Comparison of ENCODE assay signal across 9 cellular contexts in the genomic region with DNA sequence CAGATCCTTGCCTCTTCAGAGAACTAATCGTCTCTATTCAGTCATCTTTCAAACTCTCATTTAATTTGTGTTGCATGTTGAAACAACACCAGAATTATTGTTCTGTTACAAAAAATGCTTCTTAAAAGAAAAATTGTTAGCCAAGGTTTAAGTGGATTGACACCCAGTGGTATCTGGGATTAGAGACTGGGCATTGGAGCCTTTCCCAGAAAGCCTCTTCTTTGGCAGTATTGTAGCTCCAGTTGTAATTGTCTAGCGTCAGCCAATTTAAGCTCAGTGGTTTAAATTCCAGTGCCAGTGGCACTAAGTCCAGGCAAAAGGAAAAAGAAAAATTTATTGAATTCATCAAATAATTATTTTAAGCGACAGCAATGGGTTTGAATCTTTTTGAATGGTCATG. TPM values are rescaled to one million over a fixed set of nuclear protein-coding genes. Genes with fewer than 3 reads are reported as not detected.
DNase-seq lines count a peak whose midpoint lies in the region; ATAC-seq, FAIRE-seq and TF ChIP-seq lines count a peak whose summit lies in the region.
"Had no signal": no experiment of that assay in that cellular context is flagged by ENCODE, and none has a peak within 500 bp of the region (broad histone marks: within the 10 kb centered on the region; RNA-seq: fewer than 3 reads in every experiment).

No MANE protein-coding gene starts in this region.

- H3K9me3 ChIP-seq in breast epithelium (no peaks in the 10 kb centered on the region), tibial nerve (no peaks in the 10 kb centered on the region)

- H3K4me3 Mint-ChIP-seq in activated CD8-positive, alpha-beta memory T cell treated with anti-CD3 and anti-CD28 coated beads, Interleukin-2, amount 10 ng/mL, durations not matched to agents 7 days and 5 days, result peak overlapping the region; percentile 89

- TF ChIP-seq CTCF in breast epithelium (IDR thresholded peaks at IDR 0.05), result no peak
- TF ChIP-seq CTCF in tibial nerve (IDR thresholded peaks at IDR 0.05), result no peak

- H3K27me3 ChIP-seq in breast epithelium (no peaks in the 10 kb centered on the region), tibial nerve (no peaks in the 10 kb centered on the region)

- TF ChIP-seq POLR2A in breast epithelium (IDR thresholded peaks at IDR 0.05) (no peak), tibial nerve (IDR thresholded peaks at IDR 0.05) (no peak)

- TF ChIP-seq EP300 in tibial nerve (IDR thresholded peaks at IDR 0.05), result no peak

- H3K27ac ChIP-seq in breast epithelium (peak overlapping the region; percentile 95 to 97), tibial nerve (peak overlapping the region; percentile 91 to 97 (median 96))

- CTCF ChIA-PET in activated CD8-positive, alpha-beta memory T cell treated with anti-CD3 and anti-CD28 coated beads, Interleukin-2, amount 10 ng/mL, durations not matched to agents 7 days and 5 days (lab: Charles Lee), result interaction anchor here (1.5 kb wide), 1 partner anchor 8 kb away, joined by 3 read pairs; no protein-coding TSS in a partner anchor

- H3K4me1 ChIP-seq in breast epithelium (peaks cover 0 to 4% of the 10 kb centered on the region in 2 donors), tibial nerve (peaks cover 0 to 22% (median 9%) of the 10 kb centered on the region in 4 donors)

- no peak for ATAC-seq in activated CD8-positive, alpha-beta memory T cell treated with anti-CD3 and anti-CD28 coated beads, Interleukin-2, amount 10 ng/mL, durations not matched to agents 7 days and 5 days
- no peak for ATAC-seq in GM21447 (IDR thresholded peaks at IDR 0.05; ENCODE audit: unreplicated experiment)

- peak overlapping the region; percentile 100 for H3K27ac Mint-ChIP-seq in activated CD8-positive, alpha-beta memory T cell treated with anti-CD3 and anti-CD28 coated beads, Interleukin-2, amount 10 ng/mL, durations not matched to agents 7 days and 5 days

- H3K4me3 ChIP-seq in breast epithelium (peak overlapping the region; percentile 78 to 91 (median 87)), tibial nerve (peak overlapping the region; percentile 43 to 94 (median 84))

- no peak for DNase-seq in activated CD8-positive, alpha-beta memory T cell treated with anti-CD3 and anti-CD28 coated beads, Interleukin-2, amount 10 ng/mL, durations not matched to agents 7 days and 5 days
- no peak for DNase-seq in activated CD8-positive, alpha-beta memory T cell treated with anti-CD3 and anti-CD28 coated beads for 24 hours
- DNase-seq in breast epithelium (ENCODE audit: low spot score in 2 of 2), result no peak
- DNase-seq in medulla oblongata (ENCODE audit: extremely low spot score), result peak; percentile 82
- DNase-seq in tibial nerve (ENCODE audit: low spot score in 2 of 2), result no peak
- no peak for DNase-seq in activated gamma-delta T cell (lab: John Stamatoyannopoulos, UW)
- DNase-seq in RCC 7860 (ENCODE audit: low spot score), result no peak
- DNase-seq: NCI-H2227 treated with DMSO at 0.1 percent for 48 hours had no signal

- intact Hi-C loops in breast epithelium (cut with DNase I; ENCODE audit: low total_unique reads), result no loop called here

- 21 to 25% methylated on average over 3 of the region's 3 CpGs for WGBS in tibial nerve, 2 donors

- H3K36me3 Mint-ChIP-seq in activated CD8-positive, alpha-beta memory T cell treated with anti-CD3 and anti-CD28 coated beads, Interleukin-2, amount 10 ng/mL, durations not matched to agents 7 days and 5 days, result no peaks in the 10 kb centered on the region

- peaks cover 21% of the 10 kb centered on the region for H3K4me1 Mint-ChIP-seq in activated CD8-positive, alpha-beta memory T cell treated with anti-CD3 and anti-CD28 coated beads, Interleukin-2, amount 10 ng/mL, durations not matched to agents 7 days and 5 days

- H3K36me3 ChIP-seq in breast epithelium (peaks cover 5% of the 10 kb centered on the region), tibial nerve (peaks cover 0 to 34% (median 3%) of the 10 kb centered on the region in 3 donors)

- no peaks in the 10 kb centered on the region for H3K27me3 Mint-ChIP-seq in activated CD8-positive, alpha-beta memory T cell treated with anti-CD3 and anti-CD28 coated beads, Interleukin-2, amount 10 ng/mL, durations not matched to agents 7 days and 5 days

- no peaks in the 10 kb centered on the region for H3K9me3 Mint-ChIP-seq in activated CD8-positive, alpha-beta memory T cell treated with anti-CD3 and anti-CD28 coated beads, Interleukin-2, amount 10 ng/mL, durations not matched to agents 7 days and 5 days (ENCODE audit: low read depth)

- no peak for FAIRE-seq in RCC 7860 (lab: Jason Lieb, UNC)

RNA-seq across cellular contexts. Expression of gene CCDC28A, which starts 0.8 kb away (rescaled TPM):
- 10 to 100 TPM; 17.4 to 22.8 TPM for total RNA-seq in activated CD8-positive, alpha-beta memory T cell treated with anti-CD3 and anti-CD28 coated beads, Interleukin-2, amount 10 ng/mL, durations not matched to agents 7 days and 5 days
- total RNA-seq in breast epithelium (10 to 100 TPM; 21.1 to 35.7 (median 23.3) TPM), tibial nerve (10 to 100 TPM; 10.8 to 31.0 (median 15.7) TPM)

RNA-seq across cellular contexts. Expression of gene ECT2L, which starts 21.5 kb away (rescaled TPM):
- total RNA-seq in activated CD8-positive, alpha-beta memory T cell treated with anti-CD3 and anti-CD28 coated beads, Interleukin-2, amount 10 ng/mL, durations not matched to agents 7 days and 5 days, result not detected
- total RNA-seq in breast epithelium, result under 1 TPM; 0.15 to 0.33 (median 0.16) TPM
- 1 to 10 TPM in 1 of 4 donors, under 1 TPM in 2, not detected in 1; 0.21 to 1.1 (median 0.30) TPM for total RNA-seq in tibial nerve
